In genomic region chr2:3517948-3518495, GRCh38 we compare ENCODE assay signal across 8 cellular contexts. TPM values are rescaled to one million over a fixed set of nuclear protein-coding genes. Genes with fewer than 3 reads are reported as not detected.
DNase-seq lines count a peak whose midpoint lies in the region; TF ChIP-seq lines count a peak whose summit lies in the region.

No MANE protein-coding gene starts in this region.

- DNase-seq in T-helper 2 cell treated with Interferon-gamma antibody and Interleukin-4, amounts not matched to agents 5 μg/mL and 100 μg/mL, for 36 hours (ENCODE audit: low spot score): no peak
- DNase-seq in T-helper 2 cell (no peak), kidney glomerular epithelial cell (lab: John Stamatoyannopoulos, UW) (peak; percentile 4), testis (no peak)
- DNase-seq in stimulated activated CD4-positive, alpha-beta T cell treated with anti-CD3 and anti-CD28 coated beads, Interleukin-2, amount 100 ng/mL, for 24 hours: no peak
- no peak for DNase-seq in activated effector memory CD4-positive, alpha-beta T cell treated with Interleukin-2 at 50 U/mL for 16 hours
- DNase-seq in effector CD8-positive, alpha-beta T cell (lab: John Stamatoyannopoulos, UW): no peak

- no peaks in the 10 kb centered on the region for H3K27me3 Mint-ChIP-seq in T-helper 2 cell treated with Interferon-gamma antibody and Interleukin-4, amounts not matched to agents 5 μg/mL and 100 μg/mL, for 36 hours (ENCODE audit: low read depth)
- no peaks in the 10 kb centered on the region for H3K27me3 Mint-ChIP-seq in activated naive CD8-positive, alpha-beta T cell

- peaks cover 31% of the 10 kb centered on the region for H3K4me1 Mint-ChIP-seq in T-helper 2 cell treated with Interferon-gamma antibody and Interleukin-4, amounts not matched to agents 5 μg/mL and 100 μg/mL, for 36 hours (ENCODE audit: low read depth)
- H3K4me1 Mint-ChIP-seq in activated naive CD8-positive, alpha-beta T cell (ENCODE audit: low read depth): peaks cover 36% of the 10 kb centered on the region

- peaks cover 31% of the 10 kb centered on the region for H3K36me3 Mint-ChIP-seq in T-helper 2 cell treated with Interferon-gamma antibody and Interleukin-4, amounts not matched to agents 5 μg/mL and 100 μg/mL, for 36 hours (ENCODE audit: low read depth)
- H3K36me3 Mint-ChIP-seq in activated naive CD8-positive, alpha-beta T cell: peaks cover 21% of the 10 kb centered on the region

- H3K36me3 ChIP-seq in testis (ENCODE audit: low read depth, missing control alignments): no peaks in the 10 kb centered on the region

- 23 to 26% methylated on average over 3 of the region's 3 CpGs for WGBS in testis, 2 donors

- peak overlapping the region; percentile 76 to 95 for H3K27ac ChIP-seq in testis

- peaks cover 9% of the 10 kb centered on the region for H3K4me1 ChIP-seq in testis

- H3K4me3 ChIP-seq in testis: peak overlapping the region; percentile 70 to 90

- TF ChIP-seq POLR2A in testis (IDR thresholded peaks at IDR 0.05): no peak

- peak overlapping the region; percentile 90 for H3K4me3 Mint-ChIP-seq in T-helper 2 cell treated with Interferon-gamma antibody and Interleukin-4, amounts not matched to agents 5 μg/mL and 100 μg/mL, for 36 hours
- H3K4me3 Mint-ChIP-seq in activated naive CD8-positive, alpha-beta T cell: peak overlapping the region; percentile 90

- H3K9me3 ChIP-seq in testis: no peaks in the 10 kb centered on the region

- no peak for TF ChIP-seq CTCF in testis (IDR thresholded peaks at IDR 0.05)

- intact Hi-C loops in testis (cut with DNase I; ENCODE audit: low total_unique reads): no loop called here

- H3K27ac Mint-ChIP-seq in T-helper 2 cell treated with Interferon-gamma antibody and Interleukin-4, amounts not matched to agents 5 μg/mL and 100 μg/mL, for 36 hours: peak overlapping the region; percentile 84
- H3K27ac Mint-ChIP-seq in activated naive CD8-positive, alpha-beta T cell: peak overlapping the region; percentile 86

- peaks cover 7% of the 10 kb centered on the region for H3K9me3 Mint-ChIP-seq in T-helper 2 cell treated with Interferon-gamma antibody and Interleukin-4, amounts not matched to agents 5 μg/mL and 100 μg/mL, for 36 hours
- H3K9me3 Mint-ChIP-seq in activated naive CD8-positive, alpha-beta T cell (ENCODE audit: low read depth): peaks cover 5% of the 10 kb centered on the region

- no peaks in the 10 kb centered on the region for H3K27me3 ChIP-seq in testis

RNA-seq across cellular contexts. Expression of gene ADI1, which starts 1.3 kb away (rescaled TPM):
- total RNA-seq in testis: 10 to 100 TPM; 41.6 to 52.5 TPM
- 41.1 TPM for polyA plus RNA-seq in testis (ENCODE audit: insufficient read depth, low read depth, low replicate concordance)

RNA-seq across cellular contexts. Expression of gene RNASEH1, which starts 40.1 kb away (rescaled TPM):
- 10 to 100 TPM; 23.5 to 24.6 TPM for total RNA-seq in testis
- polyA plus RNA-seq in testis (ENCODE audit: insufficient read depth, low read depth, low replicate concordance): 19.5 TPM

RNA-seq across cellular contexts. Expression of gene RPS7, which starts 57.0 kb away (rescaled TPM):
- 100 to 1,000 TPM; 728 to 906 TPM for total RNA-seq in testis
- 989 TPM for polyA plus RNA-seq in testis (ENCODE audit: insufficient read depth, low read depth, low replicate concordance)
